8 cellular contexts compared by ENCODE assay signal in genomic region chr18:5073026-5073944, GRCh38.
DNase-seq lines count a peak whose midpoint lies in the region; TF ChIP-seq lines count a peak whose summit lies in the region.

No MANE protein-coding gene starts in this region.

- peak in 5 of 6 experiments; percentile 7 to 48 (median 21) for DNase-seq in stimulated activated naive CD4-positive, alpha-beta T cell (lab: John Stamatoyannopoulos, UW)
- no peak for DNase-seq in stimulated activated naive CD4-positive, alpha-beta T cell treated with Interleukin-2 at 50 U/mL for 16 hours (lab: John Stamatoyannopoulos, UW)
- DNase-seq in HFF-Myc (ENCODE audit: extremely low read depth, low read depth) (no peak), NCI-H1694 (lab: John Stamatoyannopoulos, UW) (peak; percentile 59), cardiac muscle cell (ENCODE audit: low read depth in 1 of 2, low spot score in 1 of 2) (peak; percentile 14 to 50), spleen (no peak), HuH-7.5 (ENCODE audit: low spot score) (no peak)

- H3K4me1 ChIP-seq in cardiac muscle cell (ENCODE audit: low read depth) = no peaks in the 10 kb centered on the region
- H3K4me1 ChIP-seq in spleen = no peaks in the 10 kb centered on the region

- intact Hi-C loops in spleen (cut with DNase I; ENCODE audit: low total_unique reads) = no loop called here

- 36 to 54% (median 42%) methylated on average over 9 of the region's 9 CpGs for WGBS in spleen, 5 donors

- H3K9me3 ChIP-seq in cardiac muscle cell (ENCODE audit: low read depth) = no peaks in the 10 kb centered on the region
- H3K9me3 ChIP-seq in spleen = no peaks in the 10 kb centered on the region

- no peak overlapping the region for H3K27ac ChIP-seq in VCaP
- H3K27ac ChIP-seq in cardiac muscle cell = no peak overlapping the region
- no peak overlapping the region for H3K27ac ChIP-seq in spleen

- H3K27me3 ChIP-seq in cardiac muscle cell = no peaks in the 10 kb centered on the region
- H3K27me3 ChIP-seq in spleen (replicated peaks in 1 of 7) = peaks cover 0 to 3% (median 0%) of the 10 kb centered on the region in 7 donors

- no peak overlapping the region for H3K4me3 ChIP-seq in HFF-Myc (replicated peaks; ENCODE audit: low read depth, low read length)
- no peak overlapping the region for H3K4me3 ChIP-seq in cardiac muscle cell
- no peak overlapping the region for H3K4me3 ChIP-seq in spleen

- TF ChIP-seq POLR2A in spleen (IDR thresholded peaks at IDR 0.05) = no peak

- TF ChIP-seq CTCF in HFF-Myc (IDR thresholded peaks at IDR 0.05; ENCODE audit: low read depth, low read length, missing control alignments) (peak; percentile 9), VCaP (conservative IDR thresholded peaks at IDR 0.05) (peak; percentile 83), cardiac muscle cell (IDR thresholded peaks at IDR 0.05; ENCODE audit: low read depth, low read length) (no peak), spleen (IDR thresholded peaks at IDR 0.05 in 8 of 11, conservative IDR thresholded peaks at IDR 0.05 in 3 of 11) (peak in 7 of 11 experiments; percentile 16 to 39 (median 25))

- H3K36me3 ChIP-seq in cardiac muscle cell (no peaks in the 10 kb centered on the region), spleen (no peaks in the 10 kb centered on the region)

Comparison
In these comparisons a context has a peak if more than half of its experiments do, and no peak if none do; other contexts are left out.
1. DNase-seq: peak in stimulated activated naive CD4-positive, alpha-beta T cell (5 of 6), NCI-H1694 (single experiment) and cardiac muscle cell (2 of 2); none in stimulated activated naive CD4-positive, alpha-beta T cell treated with Interleukin-2 at 50 U/mL for 16 hours (single experiment), HFF-Myc (single experiment), spleen (single experiment) and HuH-7.5 (single experiment).